ENCODE assay signal across 30 cellular contexts in the genomic region with DNA sequence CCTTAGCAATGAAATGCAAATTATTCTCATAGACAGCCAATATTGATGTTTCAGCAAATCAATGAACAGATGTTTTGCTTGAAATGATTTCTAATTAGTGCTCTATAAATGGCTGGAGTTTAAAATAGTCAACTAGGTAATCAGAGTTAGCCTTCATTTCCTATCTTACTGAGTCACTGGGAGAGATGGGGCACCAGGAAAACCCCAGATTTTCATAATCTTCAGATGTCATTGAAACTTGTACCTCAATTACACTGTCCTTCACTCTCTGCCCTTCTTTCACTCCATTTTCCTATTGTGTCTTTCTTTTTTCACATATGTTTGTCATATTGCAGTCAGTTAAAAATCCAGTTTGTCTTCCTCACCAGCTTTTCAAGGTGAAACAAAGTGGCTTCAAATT.
"Had no signal": no experiment of that assay in that cellular context is flagged by ENCODE, and none has a peak within 500 bp of the region (broad histone marks: within the 10 kb centered on the region; RNA-seq: fewer than 3 reads in every experiment).

No MANE protein-coding gene starts in this region.

- H3K27ac ChIP-seq: ascending aorta, PC-9, SK-N-MC, VCaP had no signal

- H3K27ac Mint-ChIP-seq: activated B cell treated with CpG ODN at 0.5 μM for 24 hours; activated CD4-positive, alpha-beta memory T cell treated with anti-CD3 and anti-CD28 coated beads for 36 hours; activated naive CD4-positive, alpha-beta T cell treated with anti-CD3 and anti-CD28 coated beads, Interleukin-2, amount 10 ng/mL, durations not matched to agents 7 days and 5 days; activated naive CD8-positive, alpha-beta T cell; activated T-helper 1 cell treated with anti-CD3 and anti-CD28 coated beads, Interleukin-12 subunit alpha, Interleukin-12 subunit beta, Interleukin-2, Interleukin-4 antibody, amounts not matched to agents 30 ng/mL and 10 ng/mL and 1 ng/mL, durations not matched to agents 14 hours and 24 hours and 36 hours had no signal

- H3K9me3 Mint-ChIP-seq: activated CD4-positive, alpha-beta memory T cell treated with anti-CD3 and anti-CD28 coated beads for 36 hours; activated naive CD4-positive, alpha-beta T cell treated with anti-CD3 and anti-CD28 coated beads, Interleukin-2, amount 10 ng/mL, durations not matched to agents 7 days and 5 days; activated T-cell treated with anti-CD3 and anti-CD28 coated beads, Interleukin-2, amount 50 U/mL, for 4 hours; activated T-helper 1 cell treated with anti-CD3 and anti-CD28 coated beads, Interleukin-12 subunit alpha, Interleukin-12 subunit beta, Interleukin-2, Interleukin-4 antibody, amounts not matched to agents 30 ng/mL and 10 ng/mL and 1 ng/mL, durations not matched to agents 14 hours and 24 hours and 36 hours had no signal

- H3K4me2 ChIP-seq: PC-9 had no signal

- H3K9me3 ChIP-seq: ascending aorta had no signal

- H3K4me1 ChIP-seq: ascending aorta had no signal

- H3K36me3 Mint-ChIP-seq: activated CD4-positive, alpha-beta memory T cell treated with anti-CD3 and anti-CD28 coated beads for 36 hours; activated naive CD4-positive, alpha-beta T cell treated with anti-CD3 and anti-CD28 coated beads, Interleukin-2, amount 10 ng/mL, durations not matched to agents 7 days and 5 days; activated naive CD8-positive, alpha-beta T cell had no signal

- ATAC-seq: activated T-cell treated with anti-CD3 and anti-CD28 coated beads, Interleukin-2, amount 50 U/mL, for 4 hours had no signal

- DNase-seq: activated B cell treated with CpG ODN at 0.5 μM for 24 hours; activated CD4-positive, alpha-beta memory T cell treated with anti-CD3 and anti-CD28 coated beads for 36 hours; activated CD4-positive, alpha-beta T cell treated with anti-CD3 and anti-CD28 coated beads for 4 hours; activated CD4-positive, alpha-beta T cell treated with anti-CD3 and anti-CD28 coated beads, Interleukin-2, amount 50 U/mL, for 1 hour; activated CD4-positive, CD25-positive, alpha-beta regulatory T cell treated with anti-CD3 and anti-CD28 coated beads, Interleukin-2, amount 50 U/mL, for 72 hours; activated CD8-positive, alpha-beta memory T cell treated with anti-CD3 and anti-CD28 coated beads, Interleukin-2, amount 50 U/mL, for 4 hours; activated effector memory CD4-positive, alpha-beta T cell treated with Interleukin-2 at 50 U/mL for 16 hours; activated naive CD4-positive, alpha-beta T cell treated with anti-CD3 and anti-CD28 coated beads, Interleukin-2, amount 10 ng/mL, durations not matched to agents 7 days and 5 days; activated T-cell treated with anti-CD3 and anti-CD28 coated beads for 4 hours; activated T-cell treated with anti-CD3 and anti-CD28 coated beads, Interleukin-2, amount 50 U/mL, for 4 hours; amygdala; NCI-H1105 treated with DMSO at 0.1 percent for 48 hours; NCI-H1436 treated with DMSO at 0.1 percent for 48 hours; NCI-H1694 treated with DMSO at 0.1 percent for 48 hours; NCI-H2029; NCI-H345; NCI-H524 treated with DMSO at 0.1 percent for 48 hours; NK-92 treated with Interleukin-12 subunit alpha and Interleukin-12 subunit beta, amount 100 ng/mL, for 24 hours; PC-9; Right ventricle myocardium superior; SW 1271; T-helper 1 cell; T-helper 2 cell; T-helper 9 cell had no signal

- H3K36me3 ChIP-seq: ascending aorta had no signal

- H2AFZ ChIP-seq: PC-9 had no signal

- H3K4me1 Mint-ChIP-seq: activated B cell treated with CpG ODN at 0.5 μM for 24 hours; activated naive CD4-positive, alpha-beta T cell treated with anti-CD3 and anti-CD28 coated beads, Interleukin-2, amount 10 ng/mL, durations not matched to agents 7 days and 5 days had no signal

- H3K27me3 ChIP-seq: ascending aorta had no signal

- H3K4me3 ChIP-seq: ascending aorta, K562, PC-9, SK-N-MC had no signal

- H3K4me3 Mint-ChIP-seq: activated B cell treated with CpG ODN at 0.5 μM for 24 hours; activated CD4-positive, alpha-beta memory T cell treated with anti-CD3 and anti-CD28 coated beads for 36 hours; activated naive CD4-positive, alpha-beta T cell treated with anti-CD3 and anti-CD28 coated beads, Interleukin-2, amount 10 ng/mL, durations not matched to agents 7 days and 5 days; activated naive CD8-positive, alpha-beta T cell; activated T-cell treated with anti-CD3 and anti-CD28 coated beads, Interleukin-2, amount 50 U/mL, for 4 hours; activated T-helper 1 cell treated with anti-CD3 and anti-CD28 coated beads, Interleukin-12 subunit alpha, Interleukin-12 subunit beta, Interleukin-2, Interleukin-4 antibody, amounts not matched to agents 30 ng/mL and 10 ng/mL and 1 ng/mL, durations not matched to agents 14 hours and 24 hours and 36 hours had no signal
